10 cellular contexts compared by ENCODE assay signal in genomic region chr5:96881511-96882115, GRCh38. TPM values are rescaled to one million over a fixed set of nuclear protein-coding genes. Genes with fewer than 3 reads are reported as not detected.
DNase-seq lines count a peak whose midpoint lies in the region; ATAC-seq and TF ChIP-seq lines count a peak whose summit lies in the region.
"Had no signal": no experiment of that assay in that cellular context is flagged by ENCODE, and none has a peak within 500 bp of the region (broad histone marks: within the 10 kb centered on the region; RNA-seq: fewer than 3 reads in every experiment).

No MANE protein-coding gene starts in this region.

- H3K4me3 Mint-ChIP-seq in activated naive CD4-positive, alpha-beta T cell treated with anti-CD3 and anti-CD28 coated beads for 36 hours, result peak overlapping the region; percentile 40
- H3K4me3 Mint-ChIP-seq: neural crest cell had no signal

- WGBS in thymus, result 88% methylated on average over 2 of the region's 2 CpGs

- H3K9me3 ChIP-seq in thymus (ENCODE audit: control insufficient read depth), result no peaks in the 10 kb centered on the region

- H3K4me1 ChIP-seq in thymus (ENCODE audit: control insufficient read depth, insufficient read depth, low read length), result peaks cover 26% of the 10 kb centered on the region

- H3K27ac ChIP-seq in thymus (ENCODE audit: low read depth), result peak overlapping the region; percentile 20

- H3K36me3 ChIP-seq in thymus (ENCODE audit: control insufficient read depth, insufficient read depth), result peaks cover 25% of the 10 kb centered on the region

- no peaks in the 10 kb centered on the region for H3K27me3 Mint-ChIP-seq in activated naive CD4-positive, alpha-beta T cell treated with anti-CD3 and anti-CD28 coated beads for 36 hours (ENCODE audit: low read depth)

- ATAC-seq in SK-N-SH treated with all-trans-retinoic acid at 6 μM for 48 hours (peak; percentile 58), HG03159 (IDR thresholded peaks at IDR 0.05; ENCODE audit: unreplicated experiment) (no peak)

- H3K27ac Mint-ChIP-seq in activated naive CD4-positive, alpha-beta T cell treated with anti-CD3 and anti-CD28 coated beads for 36 hours, result peak overlapping the region; percentile 71

- no peak overlapping the region for H3K4me3 ChIP-seq in thymus (ENCODE audit: low read length)

- intact Hi-C loops in activated naive CD4-positive, alpha-beta T cell treated with anti-CD3 and anti-CD28 coated beads for 36 hours (cut with micrococcal nuclease), result loop anchor here (1.0 kb wide), 2 partner anchors 12 to 52 kb away; no protein-coding TSS in a partner anchor

- no peaks in the 10 kb centered on the region for H3K9me3 Mint-ChIP-seq in activated naive CD4-positive, alpha-beta T cell treated with anti-CD3 and anti-CD28 coated beads for 36 hours
- H3K9me3 Mint-ChIP-seq: neural crest cell had no signal

- no peaks in the 10 kb centered on the region for H3K27me3 ChIP-seq in thymus (ENCODE audit: control insufficient read depth, insufficient read depth)

- DNase-seq in activated naive CD4-positive, alpha-beta T cell treated with anti-CD3 and anti-CD28 coated beads for 36 hours, result no peak
- DNase-seq in activated naive CD4-positive, alpha-beta T cell treated with Interleukin-2 at 50 U/mL for 16 hours, result no peak
- peak; percentile 53 for DNase-seq in fibroblast of peridontal ligament (ENCODE audit: extremely low read depth)
- no peak for DNase-seq in DMS53 treated with DMSO at 0.1 percent for 48 hours (lab: John Stamatoyannopoulos, UW; ENCODE audit: unreplicated experiment)
- no peak for DNase-seq in NCI-H1417 treated with DMSO at 0.1 percent for 48 hours (lab: John Stamatoyannopoulos, UW)
- DNase-seq: effector CD4-positive, alpha-beta T cell had no signal

- CTCF ChIA-PET in activated naive CD4-positive, alpha-beta T cell treated with anti-CD3 and anti-CD28 coated beads for 36 hours (lab: Charles Lee), result interaction anchor here (1.0 to 4.3 kb wide), 2 partner anchors 13 to 280 kb away, joined by 3 to 19 read pairs; no protein-coding TSS in a partner anchor

- peaks cover 65% of the 10 kb centered on the region for H3K36me3 Mint-ChIP-seq in activated naive CD4-positive, alpha-beta T cell treated with anti-CD3 and anti-CD28 coated beads for 36 hours (ENCODE audit: low read depth)

- peaks cover 77% of the 10 kb centered on the region for H3K4me1 Mint-ChIP-seq in activated naive CD4-positive, alpha-beta T cell treated with anti-CD3 and anti-CD28 coated beads for 36 hours (ENCODE audit: low read depth)

TF ChIP-seq in SK-N-SH treated with all-trans-retinoic acid at 6 μM for 48 hours, 23 proteins besides CTCF, POLR2A, EP300 and RAD21:
- no peak for TF ChIP-seq GLIS3 (CRISPR knock-in tag; IDR thresholded peaks at IDR 0.05)
- TF ChIP-seq BACH2 (CRISPR knock-in tag; IDR thresholded peaks at IDR 0.05; ENCODE audit: borderline replicate concordance), result no peak
- no peak for TF ChIP-seq ZNF565 (CRISPR knock-in tag; conservative IDR thresholded peaks at IDR 0.05; ENCODE audit: low read depth)
- TF ChIP-seq CSRNP3 (CRISPR knock-in tag; IDR thresholded peaks at IDR 0.05), result no peak
- no peak for TF ChIP-seq PATZ1 (CRISPR knock-in tag; IDR thresholded peaks at IDR 0.05; ENCODE audit: borderline replicate concordance)
- no peak for TF ChIP-seq CSDC2 (CRISPR knock-in tag; IDR thresholded peaks at IDR 0.05)
- no peak for TF ChIP-seq PPARA (CRISPR knock-in tag; IDR thresholded peaks at IDR 0.05; ENCODE audit: borderline replicate concordance)
- TF ChIP-seq ZFP30 (CRISPR knock-in tag; IDR thresholded peaks at IDR 0.05), result no peak
- no peak for TF ChIP-seq ESRRG (CRISPR knock-in tag; IDR thresholded peaks at IDR 0.05)
- TF ChIP-seq ISL1 (CRISPR knock-in tag; IDR thresholded peaks at IDR 0.05), result no peak
- no peak for TF ChIP-seq ZC3H10 (CRISPR knock-in tag; IDR thresholded peaks at IDR 0.05)
- no peak for TF ChIP-seq SNAI2 (CRISPR knock-in tag; IDR thresholded peaks at IDR 0.05)
- no peak for TF ChIP-seq TSHZ2 (CRISPR knock-in tag; IDR thresholded peaks at IDR 0.05)
- TF ChIP-seq ARNTL (CRISPR knock-in tag; IDR thresholded peaks at IDR 0.05; ENCODE audit: borderline replicate concordance, low read depth), result no peak
- TF ChIP-seq TOX (CRISPR knock-in tag; IDR thresholded peaks at IDR 0.05; ENCODE audit: borderline replicate concordance), result no peak
- TF ChIP-seq ZFP3 (CRISPR knock-in tag; IDR thresholded peaks at IDR 0.05), result no peak
- TF ChIP-seq ZNF8 (CRISPR knock-in tag; IDR thresholded peaks at IDR 0.05), result no peak
- TF ChIP-seq RARB (CRISPR knock-in tag; IDR thresholded peaks at IDR 0.05), result no peak

RNA-seq across cellular contexts. Expression of gene ERAP2, which starts 5.3 kb away (rescaled TPM):
- total RNA-seq in activated naive CD4-positive, alpha-beta T cell treated with anti-CD3 and anti-CD28 coated beads for 36 hours, result 100 to 1,000 TPM; 108 to 111 TPM
- 51.5 TPM for polyA plus RNA-seq in thymus
- total RNA-seq: neural crest cell had no signal

RNA-seq across cellular contexts. Expression of gene LNPEP, which starts 54.3 kb away (rescaled TPM):
- 10 to 100 TPM; 76.1 to 77.7 TPM for total RNA-seq in activated naive CD4-positive, alpha-beta T cell treated with anti-CD3 and anti-CD28 coated beads for 36 hours
- 15.8 TPM for polyA plus RNA-seq in thymus
